In the genomic region with DNA sequence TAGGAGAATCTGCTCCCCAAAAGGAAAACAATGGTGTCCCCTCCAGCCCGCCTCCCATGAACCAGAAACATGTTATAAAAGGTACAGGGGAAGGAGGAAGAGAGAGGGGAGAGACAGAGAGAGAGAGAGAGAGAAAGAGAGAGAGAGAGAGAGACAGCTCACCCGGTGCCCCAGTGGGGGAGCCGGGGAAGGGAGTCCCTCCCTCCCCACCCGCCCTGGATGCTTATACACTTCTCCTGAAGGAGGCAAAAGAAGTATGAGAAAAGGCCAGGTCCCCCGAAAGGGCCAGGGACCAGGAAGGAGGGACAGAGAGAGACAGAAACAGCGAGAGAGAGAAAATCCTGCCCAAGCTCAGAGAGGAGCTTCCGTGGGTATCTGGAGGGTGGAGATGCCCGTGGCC, we compare ENCODE assay signal across 16 cellular contexts. TPM values are rescaled to one million over a fixed set of nuclear protein-coding genes. Genes with fewer than 3 reads are reported as not detected.
A peak's percentile ranks its signal among the peaks of the same experiment; 100 is the strongest.
DNase-seq lines count a peak whose midpoint lies in the region; ATAC-seq and TF ChIP-seq lines count a peak whose summit lies in the region.
"Had no signal": no experiment of that assay in that cellular context is flagged by ENCODE, and none has a peak within 500 bp of the region (broad histone marks: within the 10 kb centered on the region; RNA-seq: fewer than 3 reads in every experiment).

No MANE protein-coding gene starts in this region.

- H3K36me3 ChIP-seq in CD8-positive, alpha-beta T cell (ENCODE audit: insufficient read depth, low read length) = peaks cover 4% of the 10 kb centered on the region

- peak overlapping the region; percentile 84 for H3K27ac Mint-ChIP-seq in CD8-positive, alpha-beta T cell
- H3K27ac Mint-ChIP-seq in T-helper 17 cell = peak overlapping the region; percentile 93
- H3K27ac Mint-ChIP-seq in brain = peak overlapping the region; percentile 42 to 91 (median 88)
- H3K27ac Mint-ChIP-seq in nephron = peak overlapping the region; percentile 90 to 94 (median 93)

- TF ChIP-seq CTCF in CD8-positive, alpha-beta T cell (IDR thresholded peaks at IDR 0.05) = no peak
- TF ChIP-seq CTCF in brain (conservative IDR thresholded peaks at IDR 0.05) (no peak), nephron (IDR thresholded peaks at IDR 0.05; ENCODE audit: unreplicated experiment in 3 of 3) (no peak), GM13977 (IDR thresholded peaks at IDR 0.05; ENCODE audit: extremely low read depth, insufficient read depth, missing control alignments) (no peak)

- peak overlapping the region; percentile 86 for H3K4me3 Mint-ChIP-seq in CD8-positive, alpha-beta T cell
- H3K4me3 Mint-ChIP-seq in T-helper 17 cell (peak overlapping the region; percentile 93), brain (peak overlapping the region in 1 of 5 experiments; percentile 18), nephron (peak overlapping the region; percentile 54 to 70 (median 68))

- intact Hi-C loops in CD8-positive, alpha-beta T cell (cut with DNase I, micrococcal nuclease) = no loop called here

- CTCF ChIA-PET in CD8-positive, alpha-beta T cell (lab: Charles Lee) = interaction anchor here (0.7 to 1.2 kb wide), 3 partner anchors 10 to 195 kb away, joined by 3 to 4 read pairs (median 3); a partner anchor contains a TSS

- no peaks in the 10 kb centered on the region for H3K27me3 ChIP-seq in CD8-positive, alpha-beta T cell (ENCODE audit: insufficient read depth, low read length)

- peaks cover 23% of the 10 kb centered on the region for H3K4me1 Mint-ChIP-seq in CD8-positive, alpha-beta T cell (ENCODE audit: low read depth)
- H3K4me1 Mint-ChIP-seq in T-helper 17 cell (peaks cover 30% of the 10 kb centered on the region), brain (peaks cover 37% of the 10 kb centered on the region), nephron (peaks cover 31% of the 10 kb centered on the region)

- peak overlapping the region; percentile 53 for H3K27ac ChIP-seq in CD8-positive, alpha-beta T cell (ENCODE audit: low read depth, low read length)
- H3K27ac ChIP-seq: C4-2B, RWPE1 had no signal

- peaks cover 26% of the 10 kb centered on the region for H3K36me3 Mint-ChIP-seq in CD8-positive, alpha-beta T cell
- H3K36me3 Mint-ChIP-seq in T-helper 17 cell (ENCODE audit: low read depth) (peaks cover 6% of the 10 kb centered on the region), brain (peaks cover 33% of the 10 kb centered on the region), nephron (ENCODE audit: low read depth) (peaks cover 33% of the 10 kb centered on the region)

- peak; percentile 22 for ATAC-seq in CD8-positive, alpha-beta T cell
- ATAC-seq in T-helper 17 cell (peak; percentile 32), GM19395 (IDR thresholded peaks at IDR 0.05; ENCODE audit: unreplicated experiment) (no peak)

- H3K4me1 ChIP-seq in CD8-positive, alpha-beta T cell (ENCODE audit: insufficient read depth, low read length) = peaks cover 31% of the 10 kb centered on the region
- H3K4me1 ChIP-seq: HAP-1 had no signal

- in situ Hi-C loops in GM13977 (cut with MboI; ENCODE audit: low pct_unique_long_range_greater_than_20kb, low sequenced_read_pairs, unreplicated experiment) = no loop called here

- H3K4me3 ChIP-seq in CD8-positive, alpha-beta T cell (ENCODE audit: low read depth, low read length) = peak overlapping the region; percentile 44
- H3K4me3 ChIP-seq: HAP-1 had no signal

- no peaks in the 10 kb centered on the region for H3K9me3 ChIP-seq in CD8-positive, alpha-beta T cell (ENCODE audit: low read length)
- H3K9me3 ChIP-seq in T-helper 17 cell (ENCODE audit: control insufficient read depth, low read length, poor library complexity, severe bottlenecking) = no peaks in the 10 kb centered on the region
- H3K9me3 ChIP-seq: HAP-1 had no signal

- DNase-seq in CD8-positive, alpha-beta T cell = peak in 1 of 7 experiments; percentile 59
- no peak for DNase-seq in T-helper 17 cell
- no peak for DNase-seq in GM13977 (ENCODE audit: low spot score)
- no peak for DNase-seq in mesenteric fat pad (ENCODE audit: low spot score)
- DNase-seq: activated CD4-positive, alpha-beta T cell treated with anti-CD3 and anti-CD28 coated beads for 48 hours; midbrain; MM.1S; NCI-H2081 treated with DMSO at 0.1 percent for 48 hours; NCI-H748 treated with DMSO at 0.1 percent for 48 hours; posterior cingulate gyrus had no signal

- H3K27me3 Mint-ChIP-seq in CD8-positive, alpha-beta T cell (ENCODE audit: low read depth) = no peaks in the 10 kb centered on the region
- H3K27me3 Mint-ChIP-seq in T-helper 17 cell = no peaks in the 10 kb centered on the region
- H3K27me3 Mint-ChIP-seq in brain = peaks cover 4% of the 10 kb centered on the region
- H3K27me3 Mint-ChIP-seq in nephron (ENCODE audit: low read depth) = no peaks in the 10 kb centered on the region

- H3K9me3 Mint-ChIP-seq in CD8-positive, alpha-beta T cell = no peaks in the 10 kb centered on the region
- H3K9me3 Mint-ChIP-seq in brain (no peaks in the 10 kb centered on the region), nephron (no peaks in the 10 kb centered on the region)

- POLR2A ChIA-PET in CD8-positive, alpha-beta T cell (lab: Charles Lee) = interaction anchor here (0.6 kb wide), 1 partner anchor 207 kb away, joined by 3 read pairs; no protein-coding TSS in a partner anchor

RNA-seq across cellular contexts. Expression of a gene that starts 30.1 kb away (rescaled TPM):
- total RNA-seq in CD8-positive, alpha-beta T cell = 1 to 10 TPM in 1 of 2 experiments, under 1 TPM in 1; 0.60 to 1.6 TPM
- total RNA-seq in T-helper 17 cell = 1 to 10 TPM; 1.5 to 1.9 TPM
- 127 TPM for polyA plus RNA-seq in brain (ENCODE audit: insufficient read depth, low read depth, low replicate concordance)
- total RNA-seq in mesenteric fat pad = 0.87 TPM

RNA-seq across cellular contexts. Expression of a gene that starts 39.5 kb away (rescaled TPM):
- total RNA-seq in CD8-positive, alpha-beta T cell = 10 to 100 TPM; 19.9 to 20.5 TPM
- total RNA-seq in T-helper 17 cell = 10 to 100 TPM; 14.9 to 30.8 TPM
- polyA plus RNA-seq in brain (ENCODE audit: insufficient read depth, low read depth, low replicate concordance) = 78.5 TPM
- 27.1 TPM for total RNA-seq in mesenteric fat pad

RNA-seq across cellular contexts. Expression of a gene that starts 48.9 kb away (rescaled TPM):
- total RNA-seq in CD8-positive, alpha-beta T cell = 10 to 100 TPM; 37.0 to 40.8 TPM
- total RNA-seq in T-helper 17 cell (10 to 100 TPM; 35.2 to 38.5 TPM), mesenteric fat pad (160 TPM)
- 235 TPM for polyA plus RNA-seq in brain (ENCODE audit: insufficient read depth, low read depth, low replicate concordance)
